Comparison of ENCODE assay signal across 8 cellular contexts in the genomic region with DNA sequence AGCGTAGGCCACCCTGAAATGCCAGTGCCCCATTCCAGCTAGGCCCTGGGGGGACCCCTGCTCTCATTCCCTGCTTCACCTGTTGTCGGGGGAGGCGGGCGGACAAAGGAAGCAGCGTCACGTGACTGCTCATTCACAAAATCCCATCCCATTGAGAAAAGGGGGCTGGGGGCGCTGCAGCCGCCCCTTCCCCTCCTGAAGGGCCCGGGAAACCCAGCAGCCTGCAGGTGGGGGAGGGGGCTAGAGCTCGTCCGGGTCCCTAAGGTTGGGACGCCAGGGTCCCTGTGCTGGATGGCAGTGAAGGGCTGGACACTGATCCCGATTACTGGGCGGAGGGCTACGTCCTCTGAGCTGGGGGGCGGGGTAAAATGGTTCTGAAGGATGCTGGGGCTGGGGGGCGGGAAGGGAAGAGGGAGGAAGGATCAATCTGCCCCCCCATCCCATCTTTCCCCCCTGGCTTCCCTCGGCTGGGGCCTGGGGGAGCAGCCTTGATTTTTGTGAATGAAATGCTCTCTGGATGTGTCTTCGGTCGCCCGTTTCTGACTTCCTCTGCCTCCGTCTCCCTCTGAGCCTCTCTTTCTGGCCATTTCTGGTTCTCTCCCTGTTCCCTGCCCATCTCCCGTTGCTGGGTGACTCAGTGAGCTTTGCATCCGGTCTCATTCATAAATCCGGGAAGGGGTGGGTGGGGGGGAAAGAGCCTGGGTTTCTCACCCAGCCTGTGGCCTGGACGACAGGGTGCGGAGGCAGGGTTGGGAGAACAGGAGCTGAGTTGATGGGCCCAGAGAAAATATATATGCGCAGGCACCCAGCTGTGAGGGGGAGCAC. TPM values are rescaled to one million over a fixed set of nuclear protein-coding genes. Genes with fewer than 3 reads are reported as not detected.
DNase-seq lines count a peak whose midpoint lies in the region; ATAC-seq and TF ChIP-seq lines count a peak whose summit lies in the region.

No MANE protein-coding gene starts in this region.

- intact Hi-C loops in Right ventricle myocardium inferior (cut with DNase I), result no loop called here

- no peak for ATAC-seq in Right ventricle myocardium inferior
- no peak for ATAC-seq in GM21515 (IDR thresholded peaks at IDR 0.05; ENCODE audit: unreplicated experiment)

- no peak for TF ChIP-seq CTCF in cardiac muscle cell (IDR thresholded peaks at IDR 0.05; ENCODE audit: low read depth, low read length)
- no peak for TF ChIP-seq CTCF in epithelial cell of proximal tubule (conservative IDR thresholded peaks at IDR 0.05; ENCODE audit: low read depth, low read length)

- H3K27ac ChIP-seq in cardiac muscle cell (no peak overlapping the region), SJCRH30 (peak overlapping the region; percentile 30; the same call in 1 of the 2 replicates)

- H3K4me3 ChIP-seq in cardiac muscle cell (peak overlapping the region; percentile 52), SJCRH30 (peak overlapping the region; percentile 62), epithelial cell of proximal tubule (ENCODE audit: low read depth, low read length) (peak overlapping the region; percentile 100)

- peak; percentile 41 to 80 for DNase-seq in cardiac muscle cell (ENCODE audit: low read depth in 1 of 2, low spot score in 1 of 2)
- no peak for DNase-seq in Right ventricle myocardium inferior (ENCODE audit: missing footprints)
- DNase-seq in SJCRH30, result peak; percentile 53 to 66
- no peak for DNase-seq in epithelial cell of proximal tubule (ENCODE audit: low read depth)
- DNase-seq in occipital lobe (lab: John Stamatoyannopoulos, UW), result peak; percentile 30
- DNase-seq in KG1 (lab: John Stamatoyannopoulos, UW), result no peak
- no peak for DNase-seq in NCI-H1048 (lab: John Stamatoyannopoulos, UW)

- H3K27me3 ChIP-seq in cardiac muscle cell, result no peaks in the 10 kb centered on the region
- H3K27me3 ChIP-seq in SJCRH30, result no peaks in the 10 kb centered on the region

- no peaks in the 10 kb centered on the region for H3K9me3 ChIP-seq in cardiac muscle cell (ENCODE audit: low read depth)
- no peaks in the 10 kb centered on the region for H3K9me3 ChIP-seq in SJCRH30 (replicated peaks)

- H3K36me3 ChIP-seq in cardiac muscle cell (no peaks in the 10 kb centered on the region), SJCRH30 (peaks cover 14% of the 10 kb centered on the region)

- H3K4me1 ChIP-seq in cardiac muscle cell (ENCODE audit: low read depth) (no peaks in the 10 kb centered on the region), SJCRH30 (no peaks in the 10 kb centered on the region)

RNA-seq across cellular contexts. Expression of a gene that starts 0.8 kb away (rescaled TPM):
- 1.8 and 2.6 TPM in 2 replicates for total RNA-seq in cardiac muscle cell
- 1.2 and 1.3 TPM in 2 replicates for polyA plus RNA-seq in cardiac muscle cell
- total RNA-seq in Right ventricle myocardium inferior, result 0.16 TPM
- total RNA-seq in SJCRH30 (2014; rRNA removed; shearing (Covaris generic)), result 1.1 and 2.3 TPM in 2 replicates
- 2.8 and 5.2 TPM in 2 replicates for total RNA-seq in epithelial cell of proximal tubule
- 1.4 TPM for total RNA-seq in occipital lobe

RNA-seq across cellular contexts. Expression of a gene that starts 1.5 kb away (rescaled TPM):
- total RNA-seq in cardiac muscle cell (0.98 and 5.8 TPM in 2 replicates), Right ventricle myocardium inferior (not detected), epithelial cell of proximal tubule (0.87 and 1.8 TPM in 2 replicates), occipital lobe (0.62 TPM)
- 1.2 and 3.4 TPM in 2 replicates for polyA plus RNA-seq in cardiac muscle cell
- total RNA-seq in SJCRH30 (2014; rRNA removed; shearing (Covaris generic)), result 0.23 and 0.59 TPM in 2 replicates

RNA-seq across cellular contexts. Expression of a gene that starts 13.6 kb away (rescaled TPM):
- total RNA-seq in cardiac muscle cell (25.6 and 35.3 TPM in 2 replicates), Right ventricle myocardium inferior (15.1 TPM), epithelial cell of proximal tubule (13.2 and 37.1 TPM in 2 replicates), occipital lobe (8.0 TPM)
- polyA plus RNA-seq in cardiac muscle cell, result 20.0 and 20.8 TPM in 2 replicates
- total RNA-seq in SJCRH30 (2014; rRNA removed; shearing (Covaris generic)), result 2.8 and 4.6 TPM in 2 replicates

RNA-seq across cellular contexts. Expression of a gene that starts 14.9 kb away (rescaled TPM):
- total RNA-seq in cardiac muscle cell (233 and 312 TPM in 2 replicates), Right ventricle myocardium inferior (280 TPM), epithelial cell of proximal tubule (227 and 369 TPM in 2 replicates), occipital lobe (102 TPM)
- polyA plus RNA-seq in cardiac muscle cell, result 303 and 306 TPM in 2 replicates
- total RNA-seq in SJCRH30 (2014; rRNA removed; shearing (Covaris generic)), result 352 and 382 TPM in 2 replicates

RNA-seq across cellular contexts. Expression of a gene that starts 36.7 kb away (rescaled TPM):
- 0.80 TPM in 1 of 2 replicates, not detected in the other for total RNA-seq in cardiac muscle cell
- 0.35 TPM in 1 of 2 replicates, not detected in the other for polyA plus RNA-seq in cardiac muscle cell
- 1.7 TPM for total RNA-seq in Right ventricle myocardium inferior
- total RNA-seq in SJCRH30 (2014; rRNA removed; shearing (Covaris generic)), result 0.73 and 0.94 TPM in 2 replicates
- not detected in 2 replicates for total RNA-seq in epithelial cell of proximal tubule
- total RNA-seq in occipital lobe, result 0.16 TPM

Comparison
In these comparisons a context has a peak if more than half of its experiments do, and no peak if none do; other contexts are left out.
1. DNase-seq: peak in cardiac muscle cell (2 of 2), SJCRH30 (2 of 2) and occipital lobe (single experiment); none in Right ventricle myocardium inferior (single experiment), epithelial cell of proximal tubule (single experiment), KG1 (single experiment) and NCI-H1048 (single experiment).
2. Peak in every context shown above with its lines, with median percentiles within 50 percentile points of each other: H3K4me3 ChIP-seq.